ENCODE assay signal across 11 cellular contexts in genomic region chr13:110812111-110812868, GRCh38.
DNase-seq lines count a peak whose midpoint lies in the region; TF ChIP-seq lines count a peak whose summit lies in the region.
"Had no signal": no experiment of that assay in that cellular context is flagged by ENCODE, and none has a peak within 500 bp of the region (broad histone marks: within the 10 kb centered on the region; RNA-seq: fewer than 3 reads in every experiment).

No MANE protein-coding gene starts in this region.

- no peak overlapping the region for H3K4me2 ChIP-seq in PC-9

- no peak overlapping the region for H2AFZ ChIP-seq in PC-9

- H3K27me3 ChIP-seq in left ventricle myocardium inferior (ENCODE audit: low read depth) (peaks cover 56% of the 10 kb centered on the region), PC-9 (ENCODE audit: insufficient read depth, low read depth) (no peaks in the 10 kb centered on the region)

- H3K36me3 ChIP-seq in left ventricle myocardium inferior, result no peaks in the 10 kb centered on the region
- no peaks in the 10 kb centered on the region for H3K36me3 ChIP-seq in PC-9 (ENCODE audit: low read depth)

- peaks cover 18% of the 10 kb centered on the region; the same call in 1 of the 2 replicates for H3F3A ChIP-seq in PC-9 (ENCODE audit: insufficient read depth, low read depth)

- POLR2A ChIA-PET in PC-9 (lab: Charles Lee; ENCODE audit: unreplicated experiment), result no interaction called here

- H3K9me3 ChIP-seq in left ventricle myocardium inferior (replicated peaks), result no peaks in the 10 kb centered on the region
- H3K9me3 ChIP-seq in PC-9 (ENCODE audit: insufficient read depth, low read depth), result no peaks in the 10 kb centered on the region

- no peaks in the 10 kb centered on the region for H3K36me3 Mint-ChIP-seq in activated naive CD8-positive, alpha-beta T cell treated with anti-CD3 and anti-CD28 coated beads for 36 hours
- no peaks in the 10 kb centered on the region for H3K36me3 Mint-ChIP-seq in type B pancreatic cell

- DNase-seq in EH (ENCODE audit: low read depth) (peak; percentile 4), left ventricle myocardium inferior (no peak), retinal pigment epithelial cell (ENCODE audit: low read depth) (no peak), PC-9 (no peak), type B pancreatic cell (ENCODE audit: extremely low spot score, unreplicated experiment) (no peak), NCI-H748 (lab: John Stamatoyannopoulos, UW; ENCODE audit: unreplicated experiment) (no peak), NCI-H2107 (lab: John Stamatoyannopoulos, UW) (no peak)
- no peak for DNase-seq in activated naive CD8-positive, alpha-beta T cell treated with anti-CD3 and anti-CD28 coated beads for 36 hours
- DNase-seq: DMS79 treated with DMSO at 0.1 percent for 48 hours, NCI-H1436, SHP77 had no signal

- no peaks in the 10 kb centered on the region for H4K20me1 ChIP-seq in PC-9 (ENCODE audit: insufficient read depth)

- no peak overlapping the region for H3K27ac Mint-ChIP-seq in activated naive CD8-positive, alpha-beta T cell treated with anti-CD3 and anti-CD28 coated beads for 36 hours
- H3K27ac Mint-ChIP-seq in type B pancreatic cell, result no peak overlapping the region

- H3K79me2 ChIP-seq in PC-9 (ENCODE audit: low read depth), result no peaks in the 10 kb centered on the region

- CTCF ChIA-PET in PC-9 (lab: Charles Lee), result no interaction called here

- peak overlapping the region; percentile 65 for H3K4me3 Mint-ChIP-seq in activated naive CD8-positive, alpha-beta T cell treated with anti-CD3 and anti-CD28 coated beads for 36 hours
- no peak overlapping the region for H3K4me3 Mint-ChIP-seq in type B pancreatic cell

- TF ChIP-seq CTCF in left ventricle myocardium inferior (IDR thresholded peaks at IDR 0.05; ENCODE audit: borderline replicate concordance), result peak; percentile 30
- TF ChIP-seq CTCF in retinal pigment epithelial cell (conservative IDR thresholded peaks at IDR 0.05; ENCODE audit: low read depth, low read length), result peak; percentile 18
- TF ChIP-seq CTCF in PC-9 (conservative IDR thresholded peaks at IDR 0.05), result no peak
- no peak for TF ChIP-seq CTCF in type B pancreatic cell (conservative IDR thresholded peaks at IDR 0.05)

- H3K27ac ChIP-seq in left ventricle myocardium inferior (replicated peaks), result no peak overlapping the region
- H3K27ac ChIP-seq in PC-9, result no peak overlapping the region

- peaks cover 65% of the 10 kb centered on the region for H3K27me3 Mint-ChIP-seq in activated naive CD8-positive, alpha-beta T cell treated with anti-CD3 and anti-CD28 coated beads for 36 hours
- peaks cover 12% of the 10 kb centered on the region for H3K27me3 Mint-ChIP-seq in type B pancreatic cell

- BruUV-seq in PC-9 (replicated peaks; lab: Mats Ljungman, UMichigan), result no TSS peak

- peak overlapping the region; percentile 55 for H3K4me3 ChIP-seq in left ventricle myocardium inferior
- H3K4me3 ChIP-seq in retinal pigment epithelial cell (ENCODE audit: low read length), result peak overlapping the region; percentile 35
- no peak overlapping the region for H3K4me3 ChIP-seq in PC-9

- H3K4me1 ChIP-seq in left ventricle myocardium inferior, result peaks cover 10% of the 10 kb centered on the region
- H3K4me1 ChIP-seq in PC-9 (replicated peaks; ENCODE audit: insufficient read depth), result peaks cover 18% of the 10 kb centered on the region; the same call in 1 of the 2 replicates

- H3K9me2 ChIP-seq in PC-9 (ENCODE audit: insufficient read depth), result no peaks in the 10 kb centered on the region

- peaks cover 12% of the 10 kb centered on the region for H3K4me1 Mint-ChIP-seq in activated naive CD8-positive, alpha-beta T cell treated with anti-CD3 and anti-CD28 coated beads for 36 hours
- peaks cover 19% of the 10 kb centered on the region for H3K4me1 Mint-ChIP-seq in type B pancreatic cell (ENCODE audit: unreplicated experiment)

- intact Hi-C loops in left ventricle myocardium inferior (cut with micrococcal nuclease) (no loop called here), PC-9 (cut with micrococcal nuclease; ENCODE audit: unreplicated experiment) (no loop called here)

- H3K9me3 Mint-ChIP-seq in activated naive CD8-positive, alpha-beta T cell treated with anti-CD3 and anti-CD28 coated beads for 36 hours, result no peaks in the 10 kb centered on the region
- H3K9me3 Mint-ChIP-seq in type B pancreatic cell, result no peaks in the 10 kb centered on the region

Comparison
In these comparisons a context has a peak if more than half of its experiments do, and no peak if none do; other contexts are left out.
1. CTCF ChIP-seq: peak in left ventricle myocardium inferior (single experiment) and retinal pigment epithelial cell (single experiment); none in PC-9 (single experiment) and type B pancreatic cell (single experiment).